ENCODE assay signal across 1 cellular context in the genomic region with DNA sequence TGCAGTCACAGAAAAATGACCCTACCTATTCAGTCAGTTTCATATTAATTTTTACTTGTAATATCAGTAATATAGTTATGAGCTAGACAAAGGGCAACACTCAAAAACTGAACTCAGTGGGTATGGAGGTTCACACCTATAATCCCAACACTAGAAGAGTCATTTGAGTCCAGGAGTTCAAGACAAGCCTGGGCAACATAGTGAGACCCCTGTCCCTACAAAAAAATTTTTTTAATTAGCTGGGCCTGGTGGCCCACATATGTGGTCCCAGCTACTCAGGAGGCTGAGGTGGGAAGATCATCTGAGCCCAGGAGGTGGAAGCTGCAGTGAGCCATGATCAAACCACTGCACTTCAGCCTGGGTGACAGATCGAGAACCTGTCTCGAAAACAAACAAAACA.
TF ChIP-seq lines count a peak whose summit lies in the region.

No MANE protein-coding gene starts in this region.

TF ChIP-seq in K562, 482 proteins besides CTCF, POLR2A, EP300 and RAD21:
- TF ChIP-seq, protein P1, sequence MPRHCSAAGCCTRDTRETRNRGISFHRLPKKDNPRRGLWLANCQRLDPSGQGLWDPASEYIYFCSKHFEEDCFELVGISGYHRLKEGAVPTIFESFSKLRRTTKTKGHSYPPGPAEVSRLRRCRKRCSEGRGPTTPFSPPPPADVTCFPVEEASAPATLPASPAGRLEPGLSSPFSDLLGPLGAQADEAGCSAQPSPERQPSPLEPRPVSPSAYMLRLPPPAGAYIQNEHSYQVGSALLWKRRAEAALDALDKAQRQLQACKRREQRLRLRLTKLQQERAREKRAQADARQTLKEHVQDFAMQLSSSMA (CRISPR knock-in tag; IDR thresholded peaks at IDR 0.05) = no peak
- TF ChIP-seq, protein P2, sequence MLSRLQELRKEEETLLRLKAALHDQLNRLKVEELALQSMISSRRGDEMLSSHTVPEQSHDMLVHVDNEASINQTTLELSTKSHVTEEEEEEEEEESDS (CRISPR knock-in tag; IDR thresholded peaks at IDR 0.05) = no peak
- no peak for TF ChIP-seq ZNF134 (CRISPR knock-in tag; conservative IDR thresholded peaks at IDR 0.05)
- TF ChIP-seq ZNF121 (CRISPR knock-in tag; conservative IDR thresholded peaks at IDR 0.05) = peak; percentile 33; the same call in 1 of the 2 replicates
- TF ChIP-seq YY1 (IDR thresholded peaks at IDR 0.05; ENCODE audit: borderline replicate concordance in 1 of 3, control insufficient read depth in 1 of 3, extremely low read depth in 1 of 3, insufficient read depth in 3 of 3, insufficient read length in 1 of 3, insufficient replicate concordance in 2 of 3, low read depth in 1 of 3, low read length in 2 of 3) = no peak
- TF ChIP-seq BRD4 (IDR thresholded peaks at IDR 0.05) = no peak
TF ChIP-seq in K562: peak in this region for 1.
